39 cellular contexts compared by ENCODE assay signal in genomic region chr20:61872371-61872900, GRCh38.
"Had no signal": no experiment of that assay in that cellular context is flagged by ENCODE, and none has a peak within 500 bp of the region (broad histone marks: within the 10 kb centered on the region; RNA-seq: fewer than 3 reads in every experiment).

No MANE protein-coding gene starts in this region.

- ATAC-seq: activated CD8-positive, alpha-beta T cell treated with anti-CD3 and anti-CD28 coated beads for 36 hours; activated naive CD8-positive, alpha-beta T cell treated with anti-CD3 and anti-CD28 coated beads, Interleukin-2, amount 50 U/mL, for 24 hours; activated T-cell treated with anti-CD3 and anti-CD28 coated beads, Interleukin-2, amount 50 U/mL, for 4 hours; activated T-cell treated with anti-CD3 and anti-CD28 coated beads, Interleukin-2, amount 50 U/mL, for 72 hours; activated T-helper 17 cell treated with anti-CD3 and anti-CD28 coated beads, Interleukin-2, amount 50 U/mL, for 72 hours had no signal

- H3K9me3 Mint-ChIP-seq: activated B cell treated with CpG ODN at 0.5 μM for 24 hours; activated CD4-positive, alpha-beta memory T cell treated with anti-CD3 and anti-CD28 coated beads for 36 hours; activated CD4-positive, alpha-beta T cell treated with anti-CD3 and anti-CD28 coated beads, Interleukin-2, amount 10 ng/mL, durations not matched to agents 24 days and 14 days; activated CD8-positive, alpha-beta T cell treated with anti-CD3 and anti-CD28 coated beads for 36 hours; activated naive CD4-positive, alpha-beta T cell treated with anti-CD3 and anti-CD28 coated beads, Interleukin-2, amount 10 ng/mL, durations not matched to agents 7 days and 5 days; activated naive CD4-positive, alpha-beta T cell treated with anti-CD3 and anti-CD28 coated beads, Interleukin-2, amount 50 U/mL, for 24 hours; activated naive CD8-positive, alpha-beta T cell treated with anti-CD3 and anti-CD28 coated beads, Interleukin-2, amount 10 ng/mL, durations not matched to agents 7 days and 5 days; activated naive CD8-positive, alpha-beta T cell treated with anti-CD3 and anti-CD28 coated beads, Interleukin-2, amount 50 U/mL, for 24 hours; activated T-cell treated with anti-CD3 and anti-CD28 coated beads, Interleukin-2, amount 50 U/mL, for 4 hours; activated T-cell treated with anti-CD3 and anti-CD28 coated beads, Interleukin-2, amount 50 U/mL, for 72 hours; activated T-helper 1 cell treated with anti-CD3 and anti-CD28 coated beads, Interleukin-12 subunit alpha, Interleukin-12 subunit beta, Interleukin-2, Interleukin-4 antibody, amounts not matched to agents 30 ng/mL and 10 ng/mL and 1 ng/mL, durations not matched to agents 14 hours and 24 hours and 36 hours; activated T-helper 17 cell treated with anti-CD3 and anti-CD28 coated beads, Interleukin-2, amount 50 U/mL, for 72 hours; central memory CD8-positive, alpha-beta T cell; T-helper 1 cell treated with Interleukin-12 subunit alpha and Interleukin-12 subunit beta and Interleukin-4 antibody, amounts not matched to agents 30 μg/mL and 1 μg/mL, for 36 hours; T-helper 2 cell treated with Interferon-gamma antibody and Interleukin-4, amounts not matched to agents 5 μg/mL and 100 μg/mL, for 36 hours had no signal

- H3K9me3 ChIP-seq: ascending aorta had no signal

- H3K4me1 Mint-ChIP-seq: activated B cell treated with CpG ODN at 0.5 μM for 24 hours; activated CD4-positive, alpha-beta T cell treated with anti-CD3 and anti-CD28 coated beads, Interleukin-2, amount 10 ng/mL, durations not matched to agents 24 days and 14 days; activated naive CD4-positive, alpha-beta T cell treated with anti-CD3 and anti-CD28 coated beads, Interleukin-2, amount 10 ng/mL, durations not matched to agents 7 days and 5 days; activated naive CD4-positive, alpha-beta T cell treated with anti-CD3 and anti-CD28 coated beads, Interleukin-2, amount 50 U/mL, for 24 hours; activated naive CD8-positive, alpha-beta T cell treated with anti-CD3 and anti-CD28 coated beads, Interleukin-2, amount 10 ng/mL, durations not matched to agents 7 days and 5 days; activated naive CD8-positive, alpha-beta T cell treated with anti-CD3 and anti-CD28 coated beads, Interleukin-2, amount 50 U/mL, for 24 hours; activated T-helper 17 cell treated with anti-CD3 and anti-CD28 coated beads, Interleukin-2, amount 50 U/mL, for 72 hours; brain; central memory CD8-positive, alpha-beta T cell had no signal

- H3K4me1 ChIP-seq: ascending aorta had no signal

- H3K36me3 ChIP-seq: ascending aorta, cardiac muscle cell had no signal

- H3K27ac ChIP-seq: ascending aorta, cardiac muscle cell, VCaP had no signal

- H3K27ac Mint-ChIP-seq: activated B cell treated with CpG ODN at 0.5 μM for 24 hours; activated CD4-positive, alpha-beta memory T cell treated with anti-CD3 and anti-CD28 coated beads for 36 hours; activated CD4-positive, alpha-beta T cell treated with anti-CD3 and anti-CD28 coated beads, Interleukin-2, amount 10 ng/mL, durations not matched to agents 24 days and 14 days; activated CD8-positive, alpha-beta T cell treated with anti-CD3 and anti-CD28 coated beads for 36 hours; activated naive CD4-positive, alpha-beta T cell treated with anti-CD3 and anti-CD28 coated beads, Interleukin-2, amount 10 ng/mL, durations not matched to agents 7 days and 5 days; activated naive CD4-positive, alpha-beta T cell treated with anti-CD3 and anti-CD28 coated beads, Interleukin-2, amount 50 U/mL, for 24 hours; activated naive CD8-positive, alpha-beta T cell; activated naive CD8-positive, alpha-beta T cell treated with anti-CD3 and anti-CD28 coated beads, Interleukin-2, amount 10 ng/mL, durations not matched to agents 7 days and 5 days; activated naive CD8-positive, alpha-beta T cell treated with anti-CD3 and anti-CD28 coated beads, Interleukin-2, amount 50 U/mL, for 24 hours; activated T-cell treated with anti-CD3 and anti-CD28 coated beads, Interleukin-2, amount 50 U/mL, for 72 hours; activated T-helper 1 cell treated with anti-CD3 and anti-CD28 coated beads, Interleukin-12 subunit alpha, Interleukin-12 subunit beta, Interleukin-2, Interleukin-4 antibody, amounts not matched to agents 30 ng/mL and 10 ng/mL and 1 ng/mL, durations not matched to agents 14 hours and 24 hours and 36 hours; activated T-helper 17 cell treated with anti-CD3 and anti-CD28 coated beads, Interleukin-2, amount 50 U/mL, for 72 hours; brain; T-helper 1 cell treated with Interleukin-12 subunit alpha and Interleukin-12 subunit beta and Interleukin-4 antibody, amounts not matched to agents 30 μg/mL and 1 μg/mL, for 36 hours; T-helper 2 cell treated with Interferon-gamma antibody and Interleukin-4, amounts not matched to agents 5 μg/mL and 100 μg/mL, for 36 hours had no signal

- H3K4me3 ChIP-seq: ascending aorta, cardiac muscle cell had no signal

- FAIRE-seq: bronchial epithelial cell, TTC549 had no signal

- H3K36me3 Mint-ChIP-seq: activated CD4-positive, alpha-beta memory T cell treated with anti-CD3 and anti-CD28 coated beads for 36 hours; activated naive CD4-positive, alpha-beta T cell treated with anti-CD3 and anti-CD28 coated beads, Interleukin-2, amount 10 ng/mL, durations not matched to agents 7 days and 5 days; activated naive CD4-positive, alpha-beta T cell treated with anti-CD3 and anti-CD28 coated beads, Interleukin-2, amount 50 U/mL, for 24 hours; activated naive CD8-positive, alpha-beta T cell; activated naive CD8-positive, alpha-beta T cell treated with anti-CD3 and anti-CD28 coated beads, Interleukin-2, amount 10 ng/mL, durations not matched to agents 7 days and 5 days had no signal

- H3K4me3 Mint-ChIP-seq: activated B cell treated with CpG ODN at 0.5 μM for 24 hours; activated CD4-positive, alpha-beta memory T cell treated with anti-CD3 and anti-CD28 coated beads for 36 hours; activated CD4-positive, alpha-beta T cell treated with anti-CD3 and anti-CD28 coated beads, Interleukin-2, amount 10 ng/mL, durations not matched to agents 24 days and 14 days; activated CD8-positive, alpha-beta T cell treated with anti-CD3 and anti-CD28 coated beads for 36 hours; activated naive CD4-positive, alpha-beta T cell treated with anti-CD3 and anti-CD28 coated beads, Interleukin-2, amount 10 ng/mL, durations not matched to agents 7 days and 5 days; activated naive CD4-positive, alpha-beta T cell treated with anti-CD3 and anti-CD28 coated beads, Interleukin-2, amount 50 U/mL, for 24 hours; activated naive CD8-positive, alpha-beta T cell; activated naive CD8-positive, alpha-beta T cell treated with anti-CD3 and anti-CD28 coated beads, Interleukin-2, amount 10 ng/mL, durations not matched to agents 7 days and 5 days; activated naive CD8-positive, alpha-beta T cell treated with anti-CD3 and anti-CD28 coated beads, Interleukin-2, amount 50 U/mL, for 24 hours; activated T-cell treated with anti-CD3 and anti-CD28 coated beads, Interleukin-2, amount 50 U/mL, for 4 hours; activated T-cell treated with anti-CD3 and anti-CD28 coated beads, Interleukin-2, amount 50 U/mL, for 72 hours; activated T-helper 1 cell treated with anti-CD3 and anti-CD28 coated beads, Interleukin-12 subunit alpha, Interleukin-12 subunit beta, Interleukin-2, Interleukin-4 antibody, amounts not matched to agents 30 ng/mL and 10 ng/mL and 1 ng/mL, durations not matched to agents 14 hours and 24 hours and 36 hours; activated T-helper 17 cell treated with anti-CD3 and anti-CD28 coated beads, Interleukin-2, amount 50 U/mL, for 72 hours; brain; central memory CD8-positive, alpha-beta T cell; T-helper 1 cell treated with Interleukin-12 subunit alpha and Interleukin-12 subunit beta and Interleukin-4 antibody, amounts not matched to agents 30 μg/mL and 1 μg/mL, for 36 hours; T-helper 2 cell treated with Interferon-gamma antibody and Interleukin-4, amounts not matched to agents 5 μg/mL and 100 μg/mL, for 36 hours had no signal

- DNase-seq: activated B cell treated with CpG ODN at 0.5 μM for 24 hours; activated CD4-positive, alpha-beta memory T cell treated with anti-CD3 and anti-CD28 coated beads for 36 hours; activated CD4-positive, alpha-beta T cell treated with anti-CD3 and anti-CD28 coated beads for 4 hours; activated CD4-positive, alpha-beta T cell treated with anti-CD3 and anti-CD28 coated beads, Interleukin-2, amount 10 ng/mL, durations not matched to agents 24 days and 14 days; activated CD4-positive, alpha-beta T cell treated with anti-CD3 and anti-CD28 coated beads, Interleukin-2, amount 50 U/mL, for 1 hour; activated CD4-positive, alpha-beta T cell treated with anti-CD3 and anti-CD28 coated beads, Interleukin-2, amount 50 U/mL, for 4 hours; activated CD4-positive, CD25-positive, alpha-beta regulatory T cell treated with anti-CD3 and anti-CD28 coated beads, Interleukin-2, amount 50 U/mL, for 72 hours; activated CD8-positive, alpha-beta memory T cell treated with anti-CD3 and anti-CD28 coated beads, Interleukin-2, amount 50 U/mL, for 4 hours; activated CD8-positive, alpha-beta T cell treated with anti-CD3 and anti-CD28 coated beads for 36 hours; activated effector memory CD4-positive, alpha-beta T cell treated with anti-CD3 and anti-CD28 coated beads, Interleukin-2, amount 50 U/mL, for 16 hours; activated gamma-delta T cell treated with Interleukin-2 at 50 U/mL for 16 hours; activated naive CD4-positive, alpha-beta T cell; activated naive CD4-positive, alpha-beta T cell treated with anti-CD3 and anti-CD28 coated beads, Interleukin-2, amount 10 ng/mL, durations not matched to agents 7 days and 5 days; activated naive CD8-positive, alpha-beta T cell treated with anti-CD3 and anti-CD28 coated beads, Interleukin-2, amount 10 ng/mL, durations not matched to agents 7 days and 5 days; activated naive CD8-positive, alpha-beta T cell treated with anti-CD3 and anti-CD28 coated beads, Interleukin-2, amount 50 U/mL, for 24 hours; activated T-cell treated with anti-CD3 and anti-CD28 coated beads for 4 hours; activated T-cell treated with anti-CD3 and anti-CD28 coated beads, Interleukin-2, amount 50 U/mL, for 1 hour; activated T-cell treated with anti-CD3 and anti-CD28 coated beads, Interleukin-2, amount 50 U/mL, for 4 hours; activated T-cell treated with anti-CD3 and anti-CD28 coated beads, Interleukin-2, amount 50 U/mL, for 72 hours; amygdala; anterior cingulate cortex; caudate nucleus; cerebellar nuclear complex; T-helper 1 cell; T-helper 2 cell; T-helper 9 cell had no signal

- H3K27me3 Mint-ChIP-seq: activated B cell treated with CpG ODN at 0.5 μM for 24 hours; activated CD4-positive, alpha-beta memory T cell treated with anti-CD3 and anti-CD28 coated beads for 36 hours; activated CD4-positive, alpha-beta T cell treated with anti-CD3 and anti-CD28 coated beads, Interleukin-2, amount 10 ng/mL, durations not matched to agents 24 days and 14 days; activated CD8-positive, alpha-beta T cell treated with anti-CD3 and anti-CD28 coated beads for 36 hours; activated naive CD4-positive, alpha-beta T cell treated with anti-CD3 and anti-CD28 coated beads, Interleukin-2, amount 10 ng/mL, durations not matched to agents 7 days and 5 days; activated naive CD4-positive, alpha-beta T cell treated with anti-CD3 and anti-CD28 coated beads, Interleukin-2, amount 50 U/mL, for 24 hours; activated naive CD8-positive, alpha-beta T cell; activated naive CD8-positive, alpha-beta T cell treated with anti-CD3 and anti-CD28 coated beads, Interleukin-2, amount 10 ng/mL, durations not matched to agents 7 days and 5 days; activated naive CD8-positive, alpha-beta T cell treated with anti-CD3 and anti-CD28 coated beads, Interleukin-2, amount 50 U/mL, for 24 hours; activated T-helper 17 cell treated with anti-CD3 and anti-CD28 coated beads, Interleukin-2, amount 50 U/mL, for 72 hours; central memory CD8-positive, alpha-beta T cell had no signal

- H3K27me3 ChIP-seq: ascending aorta, cardiac muscle cell had no signal
